Comparison of ENCODE assay signal across 21 cellular contexts in the genomic region with DNA sequence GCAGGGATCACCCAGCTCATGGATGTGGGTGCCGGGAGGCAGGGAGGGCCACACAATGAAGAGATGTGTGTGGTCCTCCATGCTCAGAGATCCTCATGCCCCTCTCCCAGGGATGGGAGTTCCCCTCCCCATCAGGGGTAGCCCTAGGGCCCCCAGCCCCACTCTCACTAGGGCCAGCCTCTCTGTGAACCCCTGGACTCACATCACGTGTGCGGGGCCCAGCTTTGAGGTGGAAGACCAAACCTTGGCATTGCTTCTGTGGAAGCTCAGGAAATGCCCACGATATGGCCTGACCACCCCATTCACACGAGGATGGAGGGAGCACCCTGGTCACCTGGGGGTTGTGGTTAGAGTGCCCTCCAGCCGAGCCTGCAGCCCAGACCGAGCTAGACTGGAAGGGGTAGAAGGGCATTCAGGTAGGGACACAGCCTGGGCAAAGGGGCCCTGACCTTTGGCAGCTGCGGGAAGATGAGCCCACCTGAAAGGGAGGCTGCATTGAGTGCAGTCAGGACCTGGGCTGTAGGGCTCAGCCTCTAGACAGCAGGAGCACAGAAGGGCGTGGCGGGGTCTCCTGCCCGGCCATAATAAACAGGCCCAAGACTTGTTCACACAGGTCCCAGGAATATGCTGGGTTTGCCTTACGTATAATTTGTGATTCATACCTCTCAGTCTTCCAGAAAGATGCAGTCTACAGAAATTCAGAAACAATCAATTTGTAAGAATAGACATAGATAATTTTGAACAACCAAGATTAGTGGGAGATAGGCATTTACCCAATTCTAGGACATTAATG. TPM values are rescaled to one million over a fixed set of nuclear protein-coding genes. Genes with fewer than 3 reads are reported as not detected.
DNase-seq lines count a peak whose midpoint lies in the region; ATAC-seq and TF ChIP-seq lines count a peak whose summit lies in the region.
"Had no signal": no experiment of that assay in that cellular context is flagged by ENCODE, and none has a peak within 500 bp of the region (broad histone marks: within the 10 kb centered on the region; RNA-seq: fewer than 3 reads in every experiment).

No MANE protein-coding gene starts in this region.

- no peaks in the 10 kb centered on the region for H3K9me3 Mint-ChIP-seq in chondrocyte (ENCODE audit: low read depth)

- peak overlapping the region; percentile 26 for H3K9ac ChIP-seq in NT2/D1 (ENCODE audit: insufficient read length, low read depth)
- H3K9ac ChIP-seq: KMS-11 had no signal

- no peaks in the 10 kb centered on the region for H3K9me3 ChIP-seq in NT2/D1 (ENCODE audit: insufficient read depth, low read length)
- H3K9me3 ChIP-seq: Peyer's patch had no signal

- intact Hi-C loops in cardiac septum (cut with DNase I): no loop called here

- peak; percentile 69 for ATAC-seq in foreskin keratinocyte

- no peak overlapping the region for H3K4me3 Mint-ChIP-seq in chondrocyte (ENCODE audit: unreplicated experiment)

- DNase-seq in 8988T (peak; percentile 17), NT2/D1 (ENCODE audit: low read depth, low spot score) (no peak), chondrocyte (ENCODE audit: low spot score) (no peak), foreskin keratinocyte (peak; percentile 70 to 83), cardiac septum (ENCODE audit: low spot score) (no peak), mucosa of gallbladder (ENCODE audit: low spot score) (no peak), dedifferentiated amniotic fluid mesenchymal stem cell (ENCODE audit: extremely low spot score) (no peak)
- DNase-seq in activated effector memory CD4-positive, alpha-beta T cell treated with Interleukin-2 at 50 U/mL for 16 hours: no peak
- DNase-seq: EL; HCEC 1CT; MV-4-11; NCI-H1694; NCI-H2081; NCI-H2171; NCI-H345; NCI-H524; NCI-H774; NK-92 treated with Interleukin-12 subunit alpha and Interleukin-12 subunit beta, amount 100 ng/mL, for 24 hours; Peyer's patch; Right ventricle myocardium superior had no signal

- TF ChIP-seq CTCF in chondrocyte (IDR thresholded peaks at IDR 0.05) (no peak), foreskin keratinocyte (conservative IDR thresholded peaks at IDR 0.05) (no peak)

- no peaks in the 10 kb centered on the region for H3K36me3 Mint-ChIP-seq in chondrocyte (ENCODE audit: low read depth)

- no peak overlapping the region for H3K4me3 ChIP-seq in NT2/D1 (ENCODE audit: insufficient read length, low read depth)
- H3K4me3 ChIP-seq: Peyer's patch had no signal

- H3K27me3 ChIP-seq in NT2/D1 (ENCODE audit: insufficient read depth, insufficient read length) (no peaks in the 10 kb centered on the region), foreskin keratinocyte (no peaks in the 10 kb centered on the region)
- H3K27me3 ChIP-seq: Peyer's patch had no signal

- no peaks in the 10 kb centered on the region for H3K27me3 Mint-ChIP-seq in chondrocyte (ENCODE audit: low read depth)

- H3K27ac Mint-ChIP-seq in chondrocyte (ENCODE audit: unreplicated experiment): peak overlapping the region; percentile 18

- peak overlapping the region; percentile 5 for H3K27ac ChIP-seq in foreskin keratinocyte
- H3K27ac ChIP-seq: KMS-11, Peyer's patch had no signal

- H3K4me1 ChIP-seq in NT2/D1 (ENCODE audit: insufficient read depth, insufficient read length): peaks cover 3% of the 10 kb centered on the region
- H3K4me1 ChIP-seq in foreskin keratinocyte: peaks cover 12% of the 10 kb centered on the region

- peaks cover 2% of the 10 kb centered on the region for H3K36me3 ChIP-seq in NT2/D1 (ENCODE audit: insufficient read depth, insufficient read length, low read length)
- H3K36me3 ChIP-seq: Peyer's patch had no signal

- no peaks in the 10 kb centered on the region for H3K4me1 Mint-ChIP-seq in chondrocyte (ENCODE audit: low read depth)

RNA-seq across cellular contexts. Expression of a gene that starts 34.8 kb away (rescaled TPM):
- total RNA-seq in chondrocyte (19.6 to 25.2 TPM (median 23.7 TPM) in 3 replicates), foreskin keratinocyte (27.7 and 31.7 TPM in 2 replicates), cardiac septum (12.5 TPM), mucosa of gallbladder (28.5 TPM)
- 9.0 and 9.4 TPM in 2 replicates for polyA plus RNA-seq in foreskin keratinocyte

RNA-seq across cellular contexts. Expression of a gene that starts 48.1 kb away (rescaled TPM):
- 17.3 to 19.5 TPM (median 18.0 TPM) in 3 replicates for total RNA-seq in chondrocyte
- total RNA-seq in foreskin keratinocyte: 6.7 and 7.8 TPM in 2 replicates
- polyA plus RNA-seq in foreskin keratinocyte: 9.3 and 9.5 TPM in 2 replicates
- total RNA-seq in cardiac septum: 137 TPM
- total RNA-seq in mucosa of gallbladder: 72.1 TPM

Comparison
In these comparisons a context has a peak if more than half of its experiments do, and no peak if none do; other contexts are left out.
1. DNase-seq: peak in 8988T (single experiment) and foreskin keratinocyte (2 of 2); none in NT2/D1 (single experiment), chondrocyte (single experiment), cardiac septum (single experiment), mucosa of gallbladder (single experiment), dedifferentiated amniotic fluid mesenchymal stem cell (single experiment) and activated effector memory CD4-positive, alpha-beta T cell treated with Interleukin-2 at 50 U/mL for 16 hours (single experiment).